25 cellular contexts compared by ENCODE assay signal in genomic region chr1:82400521-82400920, GRCh38.
"Had no signal": no experiment of that assay in that cellular context is flagged by ENCODE, and none has a peak within 500 bp of the region (broad histone marks: within the 10 kb centered on the region; RNA-seq: fewer than 3 reads in every experiment).

No MANE protein-coding gene starts in this region.

- H3K4me3 ChIP-seq: pancreas, prostate gland, right lobe of liver, sigmoid colon, stomach, thoracic aorta, thyroid gland, tibial nerve, upper lobe of left lung, vagina had no signal

- H3K4me1 ChIP-seq: pancreas, prostate gland, right lobe of liver, sigmoid colon, stomach, thyroid gland, tibial nerve, upper lobe of left lung, vagina had no signal

- ATAC-seq: natural killer cell treated with Interleukin-12 subunit alpha and Interleukin-12 subunit beta and Interleukin-15 and Interleukin-18, amount 100 ng/mL, for 72 hours; pancreas; right cardiac atrium; stimulated activated effector memory CD8-positive, alpha-beta T cell treated with anti-CD3 and anti-CD28 coated beads, Interleukin-12 subunit alpha, Interleukin-12 subunit beta, amount 100 ng/mL, for 72 hours; stimulated activated naive B cell treated with anti-CD40 and anti-IgM and Interleukin-4, amounts not matched to agents 10 μg/mL and 1 μg/mL and 100 μg/mL, for 72 hours had no signal

- H3K27me3 ChIP-seq: neutrophil, pancreas, right lobe of liver, sigmoid colon, stomach, thyroid gland, tibial nerve, upper lobe of left lung, vagina had no signal

- H3K36me3 ChIP-seq: neutrophil, pancreas, prostate gland, right lobe of liver, sigmoid colon, stomach, thoracic aorta, thyroid gland, tibial nerve, upper lobe of left lung, vagina had no signal

- H3K9me3 ChIP-seq: neutrophil, pancreas, prostate gland, right lobe of liver, sigmoid colon, stomach, thoracic aorta, thyroid gland, tibial nerve, upper lobe of left lung, vagina had no signal

- FAIRE-seq: pancreas, small intestine, urothelium cell line had no signal

- DNase-seq: nephron progenitor cell; nucleus accumbens; pancreas; right cardiac atrium; right lobe of liver; sigmoid colon; small intestine; stimulated activated CD4-positive, alpha-beta T cell treated with anti-CD3 and anti-CD28 coated beads, Interleukin-15, amount 100 ng/mL, for 24 hours; stimulated activated CD4-positive, alpha-beta T cell treated with anti-CD3 and anti-CD28 coated beads, Interleukin-2, amount 100 ng/mL, for 24 hours; stimulated activated CD4-positive, alpha-beta T cell treated with anti-CD3 and anti-CD28 coated beads, Interleukin-2, amount 100 ng/mL, for 48 hours; stimulated activated CD4-positive, alpha-beta T cell treated with anti-CD3 and anti-CD28 coated beads, Interleukin-4, amount 100 ng/mL, for 24 hours; stimulated activated naive B cell treated with anti-CD40 and anti-IgM and Interleukin-4, amounts not matched to agents 10 μg/mL and 1 μg/mL and 100 μg/mL, for 72 hours; stimulated activated naive CD4-positive, alpha-beta T cell treated with Interleukin-2 at 50 U/mL for 16 hours; stomach; thyroid gland; trophoblast cell; upper lobe of left lung had no signal

- H3K27ac ChIP-seq: neutrophil, pancreas, prostate gland, right lobe of liver, sigmoid colon, stomach, thoracic aorta, thyroid gland, tibial nerve, upper lobe of left lung, vagina had no signal
